1 cellular context compared by ENCODE assay signal in genomic region chr1:183472488-183473285, GRCh38.
TF ChIP-seq lines count a peak whose summit lies in the region.

A gene with protein sequence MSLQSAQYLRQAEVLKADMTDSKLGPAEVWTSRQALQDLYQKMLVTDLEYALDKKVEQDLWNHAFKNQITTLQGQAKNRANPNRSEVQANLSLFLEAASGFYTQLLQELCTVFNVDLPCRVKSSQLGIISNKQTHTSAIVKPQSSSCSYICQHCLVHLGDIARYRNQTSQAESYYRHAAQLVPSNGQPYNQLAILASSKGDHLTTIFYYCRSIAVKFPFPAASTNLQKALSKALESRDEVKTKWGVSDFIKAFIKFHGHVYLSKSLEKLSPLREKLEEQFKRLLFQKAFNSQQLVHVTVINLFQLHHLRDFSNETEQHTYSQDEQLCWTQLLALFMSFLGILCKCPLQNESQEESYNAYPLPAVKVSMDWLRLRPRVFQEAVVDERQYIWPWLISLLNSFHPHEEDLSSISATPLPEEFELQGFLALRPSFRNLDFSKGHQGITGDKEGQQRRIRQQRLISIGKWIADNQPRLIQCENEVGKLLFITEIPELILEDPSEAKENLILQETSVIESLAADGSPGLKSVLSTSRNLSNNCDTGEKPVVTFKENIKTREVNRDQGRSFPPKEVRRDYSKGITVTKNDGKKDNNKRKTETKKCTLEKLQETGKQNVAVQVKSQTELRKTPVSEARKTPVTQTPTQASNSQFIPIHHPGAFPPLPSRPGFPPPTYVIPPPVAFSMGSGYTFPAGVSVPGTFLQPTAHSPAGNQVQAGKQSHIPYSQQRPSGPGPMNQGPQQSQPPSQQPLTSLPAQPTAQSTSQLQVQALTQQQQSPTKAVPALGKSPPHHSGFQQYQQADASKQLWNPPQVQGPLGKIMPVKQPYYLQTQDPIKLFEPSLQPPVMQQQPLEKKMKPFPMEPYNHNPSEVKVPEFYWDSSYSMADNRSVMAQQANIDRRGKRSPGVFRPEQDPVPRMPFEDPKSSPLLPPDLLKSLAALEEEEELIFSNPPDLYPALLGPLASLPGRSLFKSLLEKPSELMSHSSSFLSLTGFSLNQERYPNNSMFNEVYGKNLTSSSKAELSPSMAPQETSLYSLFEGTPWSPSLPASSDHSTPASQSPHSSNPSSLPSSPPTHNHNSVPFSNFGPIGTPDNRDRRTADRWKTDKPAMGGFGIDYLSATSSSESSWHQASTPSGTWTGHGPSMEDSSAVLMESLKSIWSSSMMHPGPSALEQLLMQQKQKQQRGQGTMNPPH (plus strand): TSS chr1:183472499. CDS start chr1:183472621, 122 bp downstream.

TF ChIP-seq in IMR-90, 13 proteins besides CTCF, POLR2A, EP300 and RAD21 (continued from another document):
- TF ChIP-seq, protein P1, sequence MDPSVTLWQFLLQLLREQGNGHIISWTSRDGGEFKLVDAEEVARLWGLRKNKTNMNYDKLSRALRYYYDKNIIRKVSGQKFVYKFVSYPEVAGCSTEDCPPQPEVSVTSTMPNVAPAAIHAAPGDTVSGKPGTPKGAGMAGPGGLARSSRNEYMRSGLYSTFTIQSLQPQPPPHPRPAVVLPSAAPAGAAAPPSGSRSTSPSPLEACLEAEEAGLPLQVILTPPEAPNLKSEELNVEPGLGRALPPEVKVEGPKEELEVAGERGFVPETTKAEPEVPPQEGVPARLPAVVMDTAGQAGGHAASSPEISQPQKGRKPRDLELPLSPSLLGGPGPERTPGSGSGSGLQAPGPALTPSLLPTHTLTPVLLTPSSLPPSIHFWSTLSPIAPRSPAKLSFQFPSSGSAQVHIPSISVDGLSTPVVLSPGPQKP (IDR thresholded peaks at IDR 0.05; ENCODE audit: borderline replicate concordance, low read depth, low read length) = no peak
- no peak for TF ChIP-seq MAFK (IDR thresholded peaks at IDR 0.05; ENCODE audit: low read depth, low read length)
- no peak; the same call in 1 of the 2 replicates for TF ChIP-seq MXI1 (IDR thresholded peaks at IDR 0.05; ENCODE audit: borderline replicate concordance, low read depth, low read length)
- TF ChIP-seq CEBPB (IDR thresholded peaks at IDR 0.05; ENCODE audit: low read depth, low read length) = no peak
- no peak for TF ChIP-seq FOS (IDR thresholded peaks at IDR 0.05; ENCODE audit: low read depth, low read length)
- TF ChIP-seq, protein P2, sequence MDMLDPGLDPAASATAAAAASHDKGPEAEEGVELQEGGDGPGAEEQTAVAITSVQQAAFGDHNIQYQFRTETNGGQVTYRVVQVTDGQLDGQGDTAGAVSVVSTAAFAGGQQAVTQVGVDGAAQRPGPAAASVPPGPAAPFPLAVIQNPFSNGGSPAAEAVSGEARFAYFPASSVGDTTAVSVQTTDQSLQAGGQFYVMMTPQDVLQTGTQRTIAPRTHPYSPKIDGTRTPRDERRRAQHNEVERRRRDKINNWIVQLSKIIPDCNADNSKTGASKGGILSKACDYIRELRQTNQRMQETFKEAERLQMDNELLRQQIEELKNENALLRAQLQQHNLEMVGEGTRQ (IDR thresholded peaks at IDR 0.05; ENCODE audit: low read depth, low read length) = no peak
- no peak for TF ChIP-seq SMC3 (IDR thresholded peaks at IDR 0.05; ENCODE audit: low read depth, low read length)
- TF ChIP-seq MAZ (IDR thresholded peaks at IDR 0.05; ENCODE audit: borderline replicate concordance, low read depth, low read length) = no peak
- TF ChIP-seq RFX5 (IDR thresholded peaks at IDR 0.05; ENCODE audit: low read depth, low read length) = no peak
